9 cellular contexts compared by ENCODE assay signal in genomic region chr19:8515317-8515716, GRCh38. TPM values are rescaled to one million over a fixed set of nuclear protein-coding genes. Genes with fewer than 3 reads are reported as not detected.
DNase-seq lines count a peak whose midpoint lies in the region; ATAC-seq lines count a peak whose summit lies in the region.
"Had no signal": no experiment of that assay in that cellular context is flagged by ENCODE, and none has a peak within 500 bp of the region (broad histone marks: within the 10 kb centered on the region; RNA-seq: fewer than 3 reads in every experiment).

No MANE protein-coding gene starts in this region.

- no peaks in the 10 kb centered on the region for H3K9me3 Mint-ChIP-seq in T-cell
- no peaks in the 10 kb centered on the region for H3K9me3 Mint-ChIP-seq in activated T-helper 1 cell treated with anti-CD3 and anti-CD28 coated beads, Interleukin-12 subunit alpha, Interleukin-12 subunit beta, Interleukin-2, Interleukin-4 antibody, amounts not matched to agents 30 ng/mL and 10 ng/mL and 1 ng/mL, durations not matched to agents 14 hours and 24 hours and 36 hours
- H3K9me3 Mint-ChIP-seq in naive thymus-derived CD8-positive, alpha-beta T cell = no peaks in the 10 kb centered on the region

- POLR2A ChIA-PET in T-cell (lab: Charles Lee) = no interaction called here
- POLR2A ChIA-PET in naive thymus-derived CD8-positive, alpha-beta T cell (lab: Charles Lee) = interaction anchor here (0.6 to 19.3 kb wide), 7 partner anchors 11 to 1275 kb away, joined by 3 to 802 read pairs (median 37); partner anchors contain the start of genes MYO1F and PRAM1

- H3K27me3 Mint-ChIP-seq in T-cell = no peaks in the 10 kb centered on the region
- no peaks in the 10 kb centered on the region for H3K27me3 Mint-ChIP-seq in activated T-helper 1 cell treated with anti-CD3 and anti-CD28 coated beads, Interleukin-12 subunit alpha, Interleukin-12 subunit beta, Interleukin-2, Interleukin-4 antibody, amounts not matched to agents 30 ng/mL and 10 ng/mL and 1 ng/mL, durations not matched to agents 14 hours and 24 hours and 36 hours (ENCODE audit: insufficient read depth)
- H3K27me3 Mint-ChIP-seq in naive thymus-derived CD8-positive, alpha-beta T cell = no peaks in the 10 kb centered on the region

- H3K4me1 Mint-ChIP-seq in T-cell = peaks cover 58 to 72% (median 59%) of the 10 kb centered on the region in 3 donors
- peaks cover 52% of the 10 kb centered on the region for H3K4me1 Mint-ChIP-seq in activated T-helper 1 cell treated with anti-CD3 and anti-CD28 coated beads, Interleukin-12 subunit alpha, Interleukin-12 subunit beta, Interleukin-2, Interleukin-4 antibody, amounts not matched to agents 30 ng/mL and 10 ng/mL and 1 ng/mL, durations not matched to agents 14 hours and 24 hours and 36 hours (ENCODE audit: low read depth)
- peaks cover 27 to 72% (median 65%) of the 10 kb centered on the region in 4 donors for H3K4me1 Mint-ChIP-seq in naive thymus-derived CD8-positive, alpha-beta T cell

- peak overlapping the region; percentile 74 to 90 (median 89) for H3K4me3 Mint-ChIP-seq in T-cell
- H3K4me3 Mint-ChIP-seq in activated T-helper 1 cell treated with anti-CD3 and anti-CD28 coated beads, Interleukin-12 subunit alpha, Interleukin-12 subunit beta, Interleukin-2, Interleukin-4 antibody, amounts not matched to agents 30 ng/mL and 10 ng/mL and 1 ng/mL, durations not matched to agents 14 hours and 24 hours and 36 hours = peak overlapping the region; percentile 93
- H3K4me3 Mint-ChIP-seq in naive thymus-derived CD8-positive, alpha-beta T cell = peak overlapping the region; percentile 90 to 98 (median 94)

- intact Hi-C loops in activated T-helper 1 cell treated with anti-CD3 and anti-CD28 coated beads, Interleukin-12 subunit alpha, Interleukin-12 subunit beta, Interleukin-2, Interleukin-4 antibody, amounts not matched to agents 30 ng/mL and 10 ng/mL and 1 ng/mL, durations not matched to agents 14 hours and 24 hours and 36 hours (cut with micrococcal nuclease) = loop anchor here (1.0 to 10.0 kb wide), 3 partner anchors 54 to 571 kb away; partner anchors contain the start of gene TIMM44

- H3K36me3 Mint-ChIP-seq in T-cell = no peaks in the 10 kb centered on the region
- peaks cover 12% of the 10 kb centered on the region for H3K36me3 Mint-ChIP-seq in activated T-helper 1 cell treated with anti-CD3 and anti-CD28 coated beads, Interleukin-12 subunit alpha, Interleukin-12 subunit beta, Interleukin-2, Interleukin-4 antibody, amounts not matched to agents 30 ng/mL and 10 ng/mL and 1 ng/mL, durations not matched to agents 14 hours and 24 hours and 36 hours (ENCODE audit: low read depth)
- peaks cover 0 to 2% (median 0%) of the 10 kb centered on the region in 3 donors for H3K36me3 Mint-ChIP-seq in naive thymus-derived CD8-positive, alpha-beta T cell

- DNase-seq in CD1c-positive myeloid dendritic cell (ENCODE audit: extremely low spot score) = peak; percentile 86
- DNase-seq in T-cell = peak; percentile 30 to 83 (median 65)
- peak; percentile 69 for DNase-seq in activated T-helper 1 cell treated with anti-CD3 and anti-CD28 coated beads, Interleukin-12 subunit alpha, Interleukin-12 subunit beta, Interleukin-2, Interleukin-4 antibody, amounts not matched to agents 30 ng/mL and 10 ng/mL and 1 ng/mL, durations not matched to agents 14 hours and 24 hours and 36 hours (ENCODE audit: low spot score)
- DNase-seq in naive thymus-derived CD8-positive, alpha-beta T cell = peak in 9 of 10 donors; percentile 49 to 89 (median 62)
- no peak for DNase-seq in DMS 273 (lab: John Stamatoyannopoulos, UW; ENCODE audit: unreplicated experiment)
- DNase-seq in H4 (ENCODE audit: low spot score) = no peak
- DNase-seq: NCI-H1436 treated with DMSO at 0.1 percent for 48 hours had no signal

- ATAC-seq in T-cell (replicated peaks in 1 of 4) (peak; percentile 14 to 54 (median 21)), GM18861 (IDR thresholded peaks at IDR 0.05; ENCODE audit: unreplicated experiment) (no peak), GM18867 (IDR thresholded peaks at IDR 0.05; ENCODE audit: unreplicated experiment) (no peak)
- peak; percentile 50 to 68 for ATAC-seq in naive thymus-derived CD8-positive, alpha-beta T cell

- CTCF ChIA-PET in T-cell (lab: Charles Lee) = no interaction called here

- peak overlapping the region; percentile 99 to 100 for H3K27ac Mint-ChIP-seq in T-cell
- H3K27ac Mint-ChIP-seq in activated T-helper 1 cell treated with anti-CD3 and anti-CD28 coated beads, Interleukin-12 subunit alpha, Interleukin-12 subunit beta, Interleukin-2, Interleukin-4 antibody, amounts not matched to agents 30 ng/mL and 10 ng/mL and 1 ng/mL, durations not matched to agents 14 hours and 24 hours and 36 hours = peak overlapping the region; percentile 98
- peak overlapping the region; percentile 94 to 99 (median 98) for H3K27ac Mint-ChIP-seq in naive thymus-derived CD8-positive, alpha-beta T cell

RNA-seq across cellular contexts. Expression of gene ZNF414, which starts 1.4 kb away (rescaled TPM):
- 10 to 100 TPM; 34.4 to 78.6 (median 67.2) TPM for total RNA-seq in T-cell
- 22.1 and 23.6 TPM in 2 replicates for total RNA-seq in activated T-helper 1 cell treated with anti-CD3 and anti-CD28 coated beads, Interleukin-12 subunit alpha, Interleukin-12 subunit beta, Interleukin-2, Interleukin-4 antibody, amounts not matched to agents 30 ng/mL and 10 ng/mL and 1 ng/mL, durations not matched to agents 14 hours and 24 hours and 36 hours
- total RNA-seq in naive thymus-derived CD8-positive, alpha-beta T cell = 10 to 100 TPM; 70.2 to 73.1 TPM
- 10 to 100 TPM; 15.2 to 34.2 (median 27.7) TPM for polyA plus RNA-seq in naive thymus-derived CD8-positive, alpha-beta T cell
- 7.0 and 9.3 TPM in 2 replicates for total RNA-seq in H4 (2014; rRNA removed; shearing (Covaris generic))

RNA-seq across cellular contexts. Expression of gene PRAM1, which starts 12.9 kb away (rescaled TPM):
- 1 to 10 TPM; 2.2 to 5.1 (median 3.8) TPM for total RNA-seq in T-cell
- total RNA-seq in activated T-helper 1 cell treated with anti-CD3 and anti-CD28 coated beads, Interleukin-12 subunit alpha, Interleukin-12 subunit beta, Interleukin-2, Interleukin-4 antibody, amounts not matched to agents 30 ng/mL and 10 ng/mL and 1 ng/mL, durations not matched to agents 14 hours and 24 hours and 36 hours = 0.10 and 0.44 TPM in 2 replicates
- 1 to 10 TPM; 3.5 to 4.7 TPM for total RNA-seq in naive thymus-derived CD8-positive, alpha-beta T cell
- polyA plus RNA-seq in naive thymus-derived CD8-positive, alpha-beta T cell = under 1 TPM in 2 of 3 donors, not detected in 1; 0.07 to 0.20 TPM
- total RNA-seq in H4 (2014; rRNA removed; shearing (Covaris generic)) = not detected in 2 replicates

Comparison
In these comparisons a context has a peak if more than half of its experiments do, and no peak if none do; other contexts are left out.
1. DNase-seq: peak in CD1c-positive myeloid dendritic cell (single experiment), T-cell (34 of 34), activated T-helper 1 cell treated with anti-CD3 and anti-CD28 coated beads, Interleukin-12 subunit alpha, Interleukin-12 subunit beta, Interleukin-2, Interleukin-4 antibody, amounts not matched to agents 30 ng/mL and 10 ng/mL and 1 ng/mL, durations not matched to agents 14 hours and 24 hours and 36 hours (single experiment) and naive thymus-derived CD8-positive, alpha-beta T cell (9 of 10); none in DMS 273 (single experiment) and H4 (single experiment).
2. ATAC-seq: peak in T-cell (4 of 4) and naive thymus-derived CD8-positive, alpha-beta T cell (2 of 2); none in GM18861 (single experiment) and GM18867 (single experiment).
3. Peak in every context shown above with its lines, with median percentiles within 50 percentile points of each other: H3K27ac Mint-ChIP-seq and H3K4me3 Mint-ChIP-seq.